Comparison of ENCODE assay signal across 27 cellular contexts in genomic region chr4:146482788-146483187, GRCh38.
"Had no signal": no experiment of that assay in that cellular context is flagged by ENCODE, and none has a peak within 500 bp of the region (broad histone marks: within the 10 kb centered on the region; RNA-seq: fewer than 3 reads in every experiment).

No MANE protein-coding gene starts in this region.

- H3K9me3 ChIP-seq: colonic mucosa had no signal

- H3K27me3 ChIP-seq: colonic mucosa, dorsolateral prefrontal cortex, esophagus muscularis mucosa, esophagus squamous epithelium, foreskin keratinocyte, gastrocnemius medialis, gastroesophageal sphincter, heart left ventricle, heart right ventricle had no signal

- DNase-seq: colonic mucosa; cortex of kidney; dermis blood vessel endothelial cell; dorsolateral prefrontal cortex; effector CD4-positive, alpha-beta T cell; effector CD8-positive, alpha-beta T cell; effector memory CD4-positive, alpha-beta T cell; effector memory CD8-positive, alpha-beta T cell; endodermal cell; erythroblast; esophagus squamous epithelium; foreskin fibroblast; foreskin keratinocyte; foreskin melanocyte; gastrocnemius medialis; glutamatergic neuron; head of caudate nucleus; heart left ventricle; heart right ventricle had no signal

- H3K4me3 ChIP-seq: colonic mucosa, coronary artery, dorsolateral prefrontal cortex, esophagus muscularis mucosa, esophagus squamous epithelium, gastrocnemius medialis, gastroesophageal sphincter, heart left ventricle, heart right ventricle had no signal

- H3K4me1 ChIP-seq: colonic mucosa, esophagus muscularis mucosa, esophagus squamous epithelium, foreskin keratinocyte, gastrocnemius medialis, gastroesophageal sphincter had no signal

- H3K27ac ChIP-seq: colonic mucosa, coronary artery, dorsolateral prefrontal cortex, epithelial cell of prostate, esophagus muscularis mucosa, esophagus squamous epithelium, foreskin keratinocyte, gastrocnemius medialis, gastroesophageal sphincter, heart left ventricle, heart right ventricle had no signal

- H3K36me3 ChIP-seq: colonic mucosa, gastrocnemius medialis had no signal

- FAIRE-seq: endometrium, endothelial cell of umbilical vein, frontal cortex had no signal

- ATAC-seq: effector memory CD8-positive, alpha-beta T cell; esophagus mucosa; foreskin keratinocyte; gastrocnemius medialis; gastroesophageal sphincter; heart left ventricle; heart right ventricle had no signal
